ENCODE assay signal across 17 cellular contexts in genomic region chr4:3468154-3468553, GRCh38. TPM values are rescaled to one million over a fixed set of nuclear protein-coding genes. Genes with fewer than 3 reads are reported as not detected.
A peak's percentile ranks its signal among the peaks of the same experiment; 100 is the strongest.
DNase-seq lines count a peak whose midpoint lies in the region; ATAC-seq and TF ChIP-seq lines count a peak whose summit lies in the region.
"Had no signal": no experiment of that assay in that cellular context is flagged by ENCODE, and none has a peak within 500 bp of the region (broad histone marks: within the 10 kb centered on the region; RNA-seq: fewer than 3 reads in every experiment).

No MANE protein-coding gene starts in this region.

- H3K4me3 ChIP-seq in right cardiac atrium (ENCODE audit: low read length) (no peak overlapping the region), left ventricle myocardium inferior (no peak overlapping the region), neuronal stem cell (ENCODE audit: low read length in 2 of 2) (peak overlapping the region in 1 of 2 donors; percentile 23)

- H3K4ac ChIP-seq in neuronal stem cell (ENCODE audit: low read length), result no peak overlapping the region

- peak overlapping the region; percentile 99 for H4K8ac ChIP-seq in neuronal stem cell (ENCODE audit: low read depth, low read length)

- ATAC-seq in right cardiac atrium (no peak), GM19023 (IDR thresholded peaks at IDR 0.05; ENCODE audit: unreplicated experiment) (no peak), GM18907 (IDR thresholded peaks at IDR 0.05; ENCODE audit: unreplicated experiment) (no peak)
- ATAC-seq: CD8-positive, alpha-beta T cell had no signal

- H3K18ac ChIP-seq in neuronal stem cell (ENCODE audit: low read length), result no peak overlapping the region

- H3K9ac ChIP-seq in neuronal stem cell (ENCODE audit: low read depth, low read length, poor library complexity), result peak overlapping the region; percentile 87

- no peak overlapping the region for H3K4me3 Mint-ChIP-seq in chondrocyte (ENCODE audit: unreplicated experiment)
- H3K4me3 Mint-ChIP-seq: CD8-positive, alpha-beta T cell; H9 had no signal

- peaks cover 6% of the 10 kb centered on the region for H3K27me3 Mint-ChIP-seq in chondrocyte (ENCODE audit: low read depth)

- no peaks in the 10 kb centered on the region for H3K4me1 Mint-ChIP-seq in chondrocyte (ENCODE audit: low read depth)

- H3K27ac ChIP-seq in right cardiac atrium (ENCODE audit: low read length) (no peak overlapping the region), left ventricle myocardium inferior (replicated peaks) (no peak overlapping the region), neuronal stem cell (replicated peaks; ENCODE audit: low read length) (no peak overlapping the region)
- H3K27ac ChIP-seq: C4-2B had no signal

- H3K4me1 ChIP-seq in right cardiac atrium (ENCODE audit: control insufficient read depth, insufficient read depth, low read length) (no peaks in the 10 kb centered on the region), left ventricle myocardium inferior (peaks cover 81% of the 10 kb centered on the region), neuronal stem cell (ENCODE audit: control insufficient read depth in 2 of 2, insufficient read depth in 1 of 2, low read depth in 1 of 2, low read length in 2 of 2) (peaks cover 10 to 54% of the 10 kb centered on the region in 2 donors)
- H3K4me1 ChIP-seq: BE2C had no signal

- no peak overlapping the region for H2BK12ac ChIP-seq in neuronal stem cell (ENCODE audit: low read length)

- no peaks in the 10 kb centered on the region for H3K9me3 ChIP-seq in right cardiac atrium (ENCODE audit: control insufficient read depth, low read length)
- H3K9me3 ChIP-seq in left ventricle myocardium inferior (replicated peaks), result no peaks in the 10 kb centered on the region
- H3K9me3 ChIP-seq in neuronal stem cell (replicated peaks in 1 of 2; ENCODE audit: control insufficient read depth in 2 of 2, insufficient read depth in 1 of 2, low read depth in 1 of 2, low read length in 2 of 2), result peaks cover 6 to 9% of the 10 kb centered on the region in 2 donors
- H3K9me3 ChIP-seq: BE2C had no signal

- H3K23ac ChIP-seq in neuronal stem cell (ENCODE audit: low read depth, low read length, poor library complexity), result peak overlapping the region; percentile 98

- no peak overlapping the region for H2AFZ ChIP-seq in neuronal stem cell (ENCODE audit: low read length)

- H4K91ac ChIP-seq in neuronal stem cell (ENCODE audit: low read depth, low read length, poor library complexity), result peak overlapping the region; percentile 19

- no peak overlapping the region for H2BK120ac ChIP-seq in neuronal stem cell (ENCODE audit: low read depth, low read length)

- no peak overlapping the region for H3K27ac Mint-ChIP-seq in chondrocyte (ENCODE audit: unreplicated experiment)
- H3K27ac Mint-ChIP-seq: CD8-positive, alpha-beta T cell; H9 had no signal

- H3K79me1 ChIP-seq in neuronal stem cell (ENCODE audit: low read depth, low read length), result peaks cover 6% of the 10 kb centered on the region

- H3K4me2 ChIP-seq in neuronal stem cell (ENCODE audit: insufficient read depth, low read length, poor library complexity, severe bottlenecking), result no peak overlapping the region

- peak overlapping the region; percentile 12 for H2AK5ac ChIP-seq in neuronal stem cell (ENCODE audit: low read depth, low read length)

- H3K9me3 Mint-ChIP-seq in chondrocyte (ENCODE audit: low read depth), result no peaks in the 10 kb centered on the region
- H3K9me3 Mint-ChIP-seq: CD8-positive, alpha-beta T cell; H9 had no signal

- DNase-seq in right cardiac atrium (peak in 2 of 3 donors; percentile 13 to 22), left ventricle myocardium inferior (no peak), chondrocyte (ENCODE audit: low spot score) (peak; percentile 55), neuronal stem cell (ENCODE audit: low spot score) (no peak), 8988T (no peak)
- DNase-seq: BE2C, COR-L47, DMS153, DMS79 treated with DMSO at 0.1 percent for 48 hours, EL, H9 had no signal

- H3K27me3 ChIP-seq in right cardiac atrium (ENCODE audit: control insufficient read depth, insufficient read depth), result no peaks in the 10 kb centered on the region
- peaks cover 47% of the 10 kb centered on the region for H3K27me3 ChIP-seq in left ventricle myocardium inferior (ENCODE audit: low read depth)
- peaks cover 0 to 24% (median 18%) of the 10 kb centered on the region in 3 experiments for H3K27me3 ChIP-seq in neuronal stem cell (ENCODE audit: control insufficient read depth in 3 of 3, insufficient read depth in 3 of 3, low read depth in 1 of 3, low read length in 3 of 3)
- H3K27me3 ChIP-seq: BE2C had no signal

- no peaks in the 10 kb centered on the region for H3K36me3 Mint-ChIP-seq in chondrocyte (ENCODE audit: low read depth)
- H3K36me3 Mint-ChIP-seq: CD8-positive, alpha-beta T cell had no signal

- H2BK15ac ChIP-seq in neuronal stem cell (ENCODE audit: low read length), result no peak overlapping the region

- H3K14ac ChIP-seq in neuronal stem cell (ENCODE audit: low read length), result peak overlapping the region; percentile 98

- WGBS in right cardiac atrium, result 92% methylated on average over 10 of the region's 10 CpGs
- no CpG with 5 or more reads among the region's 10 CpGs for WGBS in neuronal stem cell (ENCODE audit: extremely low coverage in 2 of 2, insufficient read length in 2 of 2, insufficient replicate concordance in 1 of 2), 2 donors

- no peak overlapping the region for H2BK5ac ChIP-seq in neuronal stem cell (ENCODE audit: low read length)

- intact Hi-C loops in right cardiac atrium (cut with DNase I) (no loop called here), left ventricle myocardium inferior (cut with micrococcal nuclease) (no loop called here)

- no peak for TF ChIP-seq CTCF in left ventricle myocardium inferior (IDR thresholded peaks at IDR 0.05; ENCODE audit: borderline replicate concordance)
- no peak for TF ChIP-seq CTCF in chondrocyte (IDR thresholded peaks at IDR 0.05)

- H3K36me3 ChIP-seq in left ventricle myocardium inferior (no peaks in the 10 kb centered on the region), neuronal stem cell (replicated peaks in 1 of 2; ENCODE audit: control insufficient read depth in 2 of 2, insufficient read depth in 2 of 2, low read length in 2 of 2) (peaks cover 0 to 3% of the 10 kb centered on the region in 2 donors)
- H3K36me3 ChIP-seq: BE2C had no signal

RNA-seq across cellular contexts. Expression of gene DOK7, which starts 5.0 kb away (rescaled TPM):
- total RNA-seq in right cardiac atrium (10 to 100 TPM; 28.9 to 40.0 (median 34.5) TPM), left ventricle myocardium inferior (46.7 TPM), chondrocyte (0.37 TPM in 1 of 3 replicates, not detected in the others)
- polyA plus RNA-seq in right cardiac atrium, result 36.3 TPM
- polyA plus RNA-seq in neuronal stem cell (2013, experiment 1 of 2), result 0.14 TPM
- polyA plus RNA-seq in neuronal stem cell (2013, experiment 2 of 2), result 0.11 TPM
- total RNA-seq: CD8-positive, alpha-beta T cell had no signal
- polyA plus RNA-seq: AG04450 had no signal

RNA-seq across cellular contexts. Expression of gene HGFAC, which starts 26.4 kb away (rescaled TPM):
- under 1 TPM in 3 of 4 donors, not detected in 1; 0.31 to 0.62 (median 0.31) TPM for total RNA-seq in right cardiac atrium
- polyA plus RNA-seq in right cardiac atrium, result 0.14 TPM
- 0.80 TPM for total RNA-seq in left ventricle myocardium inferior
- total RNA-seq in chondrocyte, result 0.28 to 0.36 TPM (median 0.35 TPM) in 3 replicates
- polyA plus RNA-seq in neuronal stem cell (2013, experiment 1 of 2), result 0.59 TPM
- 0.61 TPM for polyA plus RNA-seq in neuronal stem cell (2013, experiment 2 of 2)
- total RNA-seq: CD8-positive, alpha-beta T cell; HT-29 had no signal
- polyA plus RNA-seq: AG04450 had no signal

Comparison
In these comparisons a context has a peak if more than half of its experiments do, and no peak if none do; other contexts are left out.
1. DNase-seq: peak in right cardiac atrium (2 of 3) and chondrocyte (single experiment); none in left ventricle myocardium inferior (single experiment), neuronal stem cell (single experiment) and 8988T (single experiment).
2. RNA of gene DOK7, which starts 5.0 kb away (total RNA-seq): 46.7 TPM in left ventricle myocardium inferior (single experiment) and 28.9 to 40.0 TPM in right cardiac atrium; 0.37 TPM in chondrocyte; every median in the first group is over 10 times any median in the second.